Comparison of ENCODE assay signal across 12 cellular contexts in genomic region chr11:126347751-126348628, GRCh38. TPM values are rescaled to one million over a fixed set of nuclear protein-coding genes. Genes with fewer than 3 reads are reported as not detected.
DNase-seq lines count a peak whose midpoint lies in the region; ATAC-seq and TF ChIP-seq lines count a peak whose summit lies in the region.
"Had no signal": no experiment of that assay in that cellular context is flagged by ENCODE, and none has a peak within 500 bp of the region (broad histone marks: within the 10 kb centered on the region; RNA-seq: fewer than 3 reads in every experiment).

No MANE protein-coding gene starts in this region.

- H3K9me3 Mint-ChIP-seq in activated CD8-positive, alpha-beta T cell treated with anti-CD3 and anti-CD28 coated beads for 36 hours = no peaks in the 10 kb centered on the region
- H3K9me3 Mint-ChIP-seq in activated CD8-positive, alpha-beta T cell treated with anti-CD3 and anti-CD28 coated beads, Interleukin-2, amount 10 ng/mL, durations not matched to agents 7 days and 5 days (ENCODE audit: insufficient read depth) = no peaks in the 10 kb centered on the region
- H3K9me3 Mint-ChIP-seq in effector memory CD8-positive, alpha-beta T cell = no peaks in the 10 kb centered on the region
- H3K9me3 Mint-ChIP-seq: activated B cell treated with CpG ODN at 0.5 μM for 24 hours had no signal

- H2BK120ac ChIP-seq in mesendoderm (ENCODE audit: low read depth, low read length) = no peak overlapping the region

- peak overlapping the region; percentile 41 for H2BK5ac ChIP-seq in mesendoderm (ENCODE audit: low read length)

- H3K4me3 Mint-ChIP-seq in activated CD8-positive, alpha-beta T cell treated with anti-CD3 and anti-CD28 coated beads for 36 hours = no peak overlapping the region
- H3K4me3 Mint-ChIP-seq in activated CD8-positive, alpha-beta T cell treated with anti-CD3 and anti-CD28 coated beads, Interleukin-2, amount 10 ng/mL, durations not matched to agents 7 days and 5 days = no peak overlapping the region
- H3K4me3 Mint-ChIP-seq in effector memory CD8-positive, alpha-beta T cell = no peak overlapping the region
- H3K4me3 Mint-ChIP-seq: activated B cell treated with CpG ODN at 0.5 μM for 24 hours had no signal

- H3K27ac ChIP-seq in mesendoderm (ENCODE audit: low read depth, low read length) = no peak overlapping the region
- peak overlapping the region; percentile 66 to 69 for H3K27ac ChIP-seq in thoracic aorta
- H3K27ac ChIP-seq: A549 had no signal

- POLR2A ChIA-PET in activated CD8-positive, alpha-beta T cell treated with anti-CD3 and anti-CD28 coated beads for 36 hours (lab: Charles Lee) = interaction anchor here (1.1 to 1.4 kb wide), 2 partner anchors 10 to 29 kb away, joined by 4 read pairs; no protein-coding TSS in a partner anchor
- POLR2A ChIA-PET in activated CD8-positive, alpha-beta T cell treated with anti-CD3 and anti-CD28 coated beads, Interleukin-2, amount 10 ng/mL, durations not matched to agents 7 days and 5 days (lab: Charles Lee) = interaction anchor here (0.7 to 1.2 kb wide), 2 partner anchors 29 to 44 kb away, joined by 3 to 4 read pairs; partner anchors contain the start of gene DCPS

- H4K8ac ChIP-seq in mesendoderm (ENCODE audit: low read depth, low read length) = no peak overlapping the region

- H3K4me1 Mint-ChIP-seq in activated CD8-positive, alpha-beta T cell treated with anti-CD3 and anti-CD28 coated beads for 36 hours (ENCODE audit: low read depth) = peaks cover 31% of the 10 kb centered on the region
- H3K4me1 Mint-ChIP-seq in activated CD8-positive, alpha-beta T cell treated with anti-CD3 and anti-CD28 coated beads, Interleukin-2, amount 10 ng/mL, durations not matched to agents 7 days and 5 days (ENCODE audit: low read depth) = peaks cover 37% of the 10 kb centered on the region
- H3K4me1 Mint-ChIP-seq in effector memory CD8-positive, alpha-beta T cell (ENCODE audit: low read depth in 2 of 2) = peaks cover 4 to 15% of the 10 kb centered on the region in 2 donors
- H3K4me1 Mint-ChIP-seq: activated B cell treated with CpG ODN at 0.5 μM for 24 hours had no signal

- no peaks in the 10 kb centered on the region for H3K27me3 Mint-ChIP-seq in activated CD8-positive, alpha-beta T cell treated with anti-CD3 and anti-CD28 coated beads for 36 hours
- H3K27me3 Mint-ChIP-seq in activated CD8-positive, alpha-beta T cell treated with anti-CD3 and anti-CD28 coated beads, Interleukin-2, amount 10 ng/mL, durations not matched to agents 7 days and 5 days (ENCODE audit: low read depth) = no peaks in the 10 kb centered on the region
- H3K27me3 Mint-ChIP-seq in effector memory CD8-positive, alpha-beta T cell = no peaks in the 10 kb centered on the region
- H3K27me3 Mint-ChIP-seq: activated B cell treated with CpG ODN at 0.5 μM for 24 hours had no signal

- H3K4me3 ChIP-seq in mesendoderm (ENCODE audit: low read length) = no peak overlapping the region
- no peak overlapping the region for H3K4me3 ChIP-seq in thoracic aorta
- H3K4me3 ChIP-seq: A549 had no signal

- H3K27ac Mint-ChIP-seq in activated CD8-positive, alpha-beta T cell treated with anti-CD3 and anti-CD28 coated beads for 36 hours = peak overlapping the region; percentile 74
- H3K27ac Mint-ChIP-seq in activated CD8-positive, alpha-beta T cell treated with anti-CD3 and anti-CD28 coated beads, Interleukin-2, amount 10 ng/mL, durations not matched to agents 7 days and 5 days = no peak overlapping the region
- peak overlapping the region; percentile 51 to 77 for H3K27ac Mint-ChIP-seq in effector memory CD8-positive, alpha-beta T cell
- H3K27ac Mint-ChIP-seq: activated B cell treated with CpG ODN at 0.5 μM for 24 hours had no signal

- peak overlapping the region; percentile 80 for H3K23ac ChIP-seq in mesendoderm (ENCODE audit: low read length)

- peaks cover 13% of the 10 kb centered on the region for H3K79me1 ChIP-seq in mesendoderm (ENCODE audit: low read length)

- H3K79me2 ChIP-seq in mesendoderm (ENCODE audit: control insufficient read depth, insufficient read depth, low read length) = no peaks in the 10 kb centered on the region

- peaks cover 29% of the 10 kb centered on the region for H3K4me1 ChIP-seq in mesendoderm (ENCODE audit: control insufficient read depth, low read depth, low read length)
- peaks cover 39 to 72% of the 10 kb centered on the region in 2 donors for H3K4me1 ChIP-seq in thoracic aorta (ENCODE audit: control insufficient read depth in 1 of 2, low read depth in 2 of 2)

- no peak overlapping the region for H3K9ac ChIP-seq in mesendoderm (ENCODE audit: low read length)

- no peak overlapping the region for H4K5ac ChIP-seq in mesendoderm (ENCODE audit: low read length)

- no peak overlapping the region for H3K4ac ChIP-seq in mesendoderm (ENCODE audit: low read depth, low read length)

- ATAC-seq in activated CD8-positive, alpha-beta T cell treated with anti-CD3 and anti-CD28 coated beads for 36 hours = no peak
- ATAC-seq in activated CD8-positive, alpha-beta T cell treated with anti-CD3 and anti-CD28 coated beads, Interleukin-2, amount 10 ng/mL, durations not matched to agents 7 days and 5 days = no peak
- no peak for ATAC-seq in effector memory CD8-positive, alpha-beta T cell (replicated peaks)
- ATAC-seq in thoracic aorta (ENCODE audit: insufficient number of reproducible peaks, low FRiP score, low read depth) (no peak), HG03039 (IDR thresholded peaks at IDR 0.05; ENCODE audit: unreplicated experiment) (no peak), GM21526 (IDR thresholded peaks at IDR 0.05; ENCODE audit: low FRiP score, unreplicated experiment) (no peak)
- ATAC-seq: A549 had no signal

- peak overlapping the region; percentile 74 for H2AK5ac ChIP-seq in mesendoderm (ENCODE audit: low read length)

- H3K9me3 ChIP-seq in thoracic aorta = no peaks in the 10 kb centered on the region
- H3K9me3 ChIP-seq: A549 had no signal

- H3K27me3 ChIP-seq in mesendoderm (ENCODE audit: insufficient read depth, low read length, poor library complexity) (no peaks in the 10 kb centered on the region), thoracic aorta (replicated peaks; ENCODE audit: insufficient read depth) (no peaks in the 10 kb centered on the region)

- intact Hi-C loops in activated CD8-positive, alpha-beta T cell treated with anti-CD3 and anti-CD28 coated beads for 36 hours (cut with micrococcal nuclease) = no loop called here

- H3K36me3 ChIP-seq in mesendoderm (ENCODE audit: control insufficient read depth, insufficient read depth, low read length) (peaks cover 2% of the 10 kb centered on the region), thoracic aorta (no peaks in the 10 kb centered on the region)

- WGBS in mesendoderm (ENCODE audit: extremely low coverage, insufficient coverage, low lambda C conversion rate) = no CpG with 5 or more reads among the region's 17 CpGs

- H3K4me2 ChIP-seq in mesendoderm (ENCODE audit: low read length) = no peak overlapping the region
- H3K4me2 ChIP-seq: A549 had no signal

- peaks cover 18% of the 10 kb centered on the region for H3K36me3 Mint-ChIP-seq in activated CD8-positive, alpha-beta T cell treated with anti-CD3 and anti-CD28 coated beads for 36 hours (ENCODE audit: low read depth)
- peaks cover 20% of the 10 kb centered on the region for H3K36me3 Mint-ChIP-seq in activated CD8-positive, alpha-beta T cell treated with anti-CD3 and anti-CD28 coated beads, Interleukin-2, amount 10 ng/mL, durations not matched to agents 7 days and 5 days (ENCODE audit: low read depth)
- peaks cover 15% of the 10 kb centered on the region for H3K36me3 Mint-ChIP-seq in effector memory CD8-positive, alpha-beta T cell (ENCODE audit: insufficient read depth)

- H3K56ac ChIP-seq in mesendoderm (ENCODE audit: low read length) = peak overlapping the region; percentile 66

- CTCF ChIA-PET in activated CD8-positive, alpha-beta T cell treated with anti-CD3 and anti-CD28 coated beads for 36 hours (lab: Charles Lee) = interaction anchor here (0.8 to 1.7 kb wide), 3 partner anchors 29 to 133 kb away, joined by 3 to 5 read pairs (median 4); no protein-coding TSS in a partner anchor
- CTCF ChIA-PET in activated CD8-positive, alpha-beta T cell treated with anti-CD3 and anti-CD28 coated beads, Interleukin-2, amount 10 ng/mL, durations not matched to agents 7 days and 5 days (lab: Charles Lee) = no interaction called here

- no peak for DNase-seq in activated CD8-positive, alpha-beta T cell treated with anti-CD3 and anti-CD28 coated beads for 36 hours
- no peak for DNase-seq in activated CD8-positive, alpha-beta T cell treated with anti-CD3 and anti-CD28 coated beads, Interleukin-2, amount 10 ng/mL, durations not matched to agents 7 days and 5 days
- no peak for DNase-seq in effector memory CD8-positive, alpha-beta T cell
- DNase-seq in mesendoderm (no peak), thoracic aorta (ENCODE audit: low spot score) (no peak), NCI-H1436 treated with DMSO at 0.1 percent for 48 hours (lab: John Stamatoyannopoulos, UW) (no peak)
- DNase-seq: activated B cell treated with CpG ODN at 0.5 μM for 24 hours, activated gamma-delta T cell treated with Interleukin-2 at 50 U/mL for 16 hours, NCI-H226 had no signal

- TF ChIP-seq CTCF in activated CD8-positive, alpha-beta T cell treated with anti-CD3 and anti-CD28 coated beads for 36 hours (IDR thresholded peaks at IDR 0.05) = no peak
- no peak for TF ChIP-seq CTCF in thoracic aorta (IDR thresholded peaks at IDR 0.05)

- no peak overlapping the region for H3K18ac ChIP-seq in mesendoderm (ENCODE audit: low read length)

- H2BK15ac ChIP-seq in mesendoderm (replicated peaks; ENCODE audit: low read depth) = no peak overlapping the region

RNA-seq across cellular contexts. Expression of gene ST3GAL4, which starts 7.5 kb away (rescaled TPM):
- total RNA-seq in activated CD8-positive, alpha-beta T cell treated with anti-CD3 and anti-CD28 coated beads for 36 hours = 10 to 100 TPM; 10.7 to 11.7 TPM
- 10 to 100 TPM; 10.3 to 11.8 TPM for total RNA-seq in activated CD8-positive, alpha-beta T cell treated with anti-CD3 and anti-CD28 coated beads, Interleukin-2, amount 10 ng/mL, durations not matched to agents 7 days and 5 days
- polyA plus RNA-seq in mesendoderm (2013, experiment 1 of 2) = 8.4 TPM
- 8.7 TPM for polyA plus RNA-seq in mesendoderm (2013, experiment 2 of 2)
- total RNA-seq in thoracic aorta = 10 to 100 TPM; 27.7 to 98.0 TPM

RNA-seq across cellular contexts. Expression of gene DCPS, which starts 44.1 kb away (rescaled TPM):
- 10 to 100 TPM; 17.2 to 18.8 TPM for total RNA-seq in activated CD8-positive, alpha-beta T cell treated with anti-CD3 and anti-CD28 coated beads for 36 hours
- 10 to 100 TPM; 21.8 to 22.5 TPM for total RNA-seq in activated CD8-positive, alpha-beta T cell treated with anti-CD3 and anti-CD28 coated beads, Interleukin-2, amount 10 ng/mL, durations not matched to agents 7 days and 5 days
- polyA plus RNA-seq in mesendoderm (2013, experiment 1 of 2) = 20.0 TPM
- 20.1 TPM for polyA plus RNA-seq in mesendoderm (2013, experiment 2 of 2)
- 1 to 10 TPM; 8.4 to 9.7 TPM for total RNA-seq in thoracic aorta
